Comparison of ENCODE assay signal across 14 cellular contexts in the genomic region with DNA sequence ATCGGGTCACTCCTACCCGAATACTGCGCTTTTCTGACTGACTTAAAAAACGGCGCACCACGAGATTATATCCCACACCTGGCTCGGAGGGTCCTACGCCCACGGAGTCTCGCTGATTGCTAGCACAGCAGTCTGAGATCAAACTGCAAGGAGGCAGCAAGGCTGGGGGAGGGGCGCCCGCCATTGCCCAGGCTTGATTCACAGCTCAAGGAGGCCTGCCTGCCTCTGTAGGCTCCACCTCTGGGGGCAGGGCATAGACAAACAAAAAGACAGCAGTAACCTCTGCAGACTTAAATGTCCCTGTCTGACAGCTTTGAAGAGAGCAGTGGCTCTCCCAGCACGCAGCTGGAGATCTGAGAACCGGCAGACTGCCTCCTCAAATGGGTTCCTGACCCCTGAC. TPM values are rescaled to one million over a fixed set of nuclear protein-coding genes. Genes with fewer than 3 reads are reported as not detected.
"Had no signal": no experiment of that assay in that cellular context is flagged by ENCODE, and none has a peak within 500 bp of the region (broad histone marks: within the 10 kb centered on the region; RNA-seq: fewer than 3 reads in every experiment).

No MANE protein-coding gene starts in this region.

RNA-seq across cellular contexts. Expression of a gene that starts 28.5 kb away (rescaled TPM):
- total RNA-seq: activated B cell treated with CpG ODN at 0.5 μM for 24 hours; activated CD4-positive, alpha-beta memory T cell treated with anti-CD3 and anti-CD28 coated beads for 36 hours; activated CD4-positive, alpha-beta memory T cell treated with anti-CD3 and anti-CD28 coated beads, Interleukin-2, amount 10 ng/mL, durations not matched to agents 7 days and 5 days; activated CD4-positive, alpha-beta T cell treated with anti-CD3 and anti-CD28 coated beads for 36 hours; activated CD4-positive, alpha-beta T cell treated with anti-CD3 and anti-CD28 coated beads, Interleukin-2, amount 10 ng/mL, durations not matched to agents 24 days and 14 days; activated CD4-positive, alpha-beta T cell treated with anti-CD3 and anti-CD28 coated beads, Interleukin-2, amount 10 ng/mL, durations not matched to agents 7 days and 5 days; activated CD8-positive, alpha-beta memory T cell treated with anti-CD3 and anti-CD28 coated beads for 36 hours; activated CD8-positive, alpha-beta memory T cell treated with anti-CD3 and anti-CD28 coated beads, Interleukin-2, amount 10 ng/mL, durations not matched to agents 7 days and 5 days; activated CD8-positive, alpha-beta T cell treated with anti-CD3 and anti-CD28 coated beads for 36 hours; activated CD8-positive, alpha-beta T cell treated with anti-CD3 and anti-CD28 coated beads, Interleukin-2, amount 10 ng/mL, durations not matched to agents 7 days and 5 days; T-cell; T-helper 1 cell treated with Interleukin-12 subunit alpha and Interleukin-12 subunit beta and Interleukin-4 antibody, amounts not matched to agents 30 ng/mL and 1 ng/mL, for 36 hours; T-helper 17 cell; T-helper 2 cell treated with Interferon-gamma antibody and Interleukin-4, amounts not matched to agents 100 ng/mL and 5 ng/mL, for 36 hours had no signal
